22 cellular contexts compared by ENCODE assay signal in genomic region chr1:157775101-157775870, GRCh38. TPM values are rescaled to one million over a fixed set of nuclear protein-coding genes. Genes with fewer than 3 reads are reported as not detected.
"Had no signal": no experiment of that assay in that cellular context is flagged by ENCODE, and none has a peak within 500 bp of the region (broad histone marks: within the 10 kb centered on the region; RNA-seq: fewer than 3 reads in every experiment).

No MANE protein-coding gene starts in this region.

- ATAC-seq: esophagus mucosa; gastroesophageal sphincter; heart left ventricle; naive thymus-derived CD4-positive, alpha-beta T cell; stimulated activated naive CD8-positive, alpha-beta T cell treated with anti-CD3 and anti-CD28 coated beads, Interleukin-15, amount 100 ng/mL, for 72 hours; upper lobe of right lung had no signal

- H3K27ac ChIP-seq: gastroesophageal sphincter, heart left ventricle, left ventricle myocardium inferior, neural progenitor cell, prostate gland, right atrium auricular region, upper lobe of right lung, WERI-Rb-1 had no signal

- DNase-seq: activated CD4-positive, alpha-beta memory T cell treated with anti-CD3 and anti-CD28 coated beads for 36 hours; activated naive CD8-positive, alpha-beta T cell treated with anti-CD3 and anti-CD28 coated beads for 36 hours; activated T-cell treated with anti-CD3 and anti-CD28 coated beads for 4 hours; amniotic stem cell; effector CD8-positive, alpha-beta T cell; heart left ventricle; left ventricle myocardium inferior; mammary epithelial cell; naive thymus-derived CD4-positive, alpha-beta T cell; stimulated activated naive CD8-positive, alpha-beta T cell treated with anti-CD3 and anti-CD28 coated beads, Interleukin-15, amount 100 ng/mL, for 72 hours; T-helper 2 cell; upper lobe of right lung; WERI-Rb-1 had no signal

- H3K9me3 ChIP-seq: gastroesophageal sphincter, heart left ventricle, left ventricle myocardium inferior, prostate gland, right atrium auricular region, upper lobe of right lung had no signal

- H3K27ac Mint-ChIP-seq: activated CD4-positive, alpha-beta memory T cell treated with anti-CD3 and anti-CD28 coated beads for 36 hours; activated naive CD8-positive, alpha-beta T cell treated with anti-CD3 and anti-CD28 coated beads for 36 hours; dendritic cell treated with granulocyte-macrophage colony-stimulating factor and Interleukin-4, amounts not matched to agents 40 ng/mL and 50 ng/mL, for 4 days; naive thymus-derived CD4-positive, alpha-beta T cell; neural progenitor cell; stimulated activated naive CD8-positive, alpha-beta T cell treated with anti-CD3 and anti-CD28 coated beads, Interleukin-15, amount 100 ng/mL, for 72 hours had no signal

- H3K4me1 Mint-ChIP-seq: stimulated activated naive CD8-positive, alpha-beta T cell treated with anti-CD3 and anti-CD28 coated beads, Interleukin-15, amount 100 ng/mL, for 72 hours had no signal

- H3K4me3 ChIP-seq: gastroesophageal sphincter, heart left ventricle, left ventricle myocardium inferior, neural progenitor cell, prostate gland, right atrium auricular region, upper lobe of right lung had no signal

- H3K4me1 ChIP-seq: gastroesophageal sphincter, left ventricle myocardium inferior, prostate gland, right atrium auricular region, upper lobe of right lung had no signal

- H3K4me3 Mint-ChIP-seq: activated CD4-positive, alpha-beta memory T cell treated with anti-CD3 and anti-CD28 coated beads for 36 hours; activated naive CD8-positive, alpha-beta T cell treated with anti-CD3 and anti-CD28 coated beads for 36 hours; dendritic cell treated with granulocyte-macrophage colony-stimulating factor and Interleukin-4, amounts not matched to agents 40 ng/mL and 50 ng/mL, for 4 days; naive thymus-derived CD4-positive, alpha-beta T cell; neural progenitor cell; stimulated activated naive CD8-positive, alpha-beta T cell treated with anti-CD3 and anti-CD28 coated beads, Interleukin-15, amount 100 ng/mL, for 72 hours had no signal

- H3K36me3 ChIP-seq: gastroesophageal sphincter, heart left ventricle, left ventricle myocardium inferior, neural progenitor cell, prostate gland, right atrium auricular region, upper lobe of right lung, WERI-Rb-1 had no signal

- H3K36me3 Mint-ChIP-seq: activated CD4-positive, alpha-beta memory T cell treated with anti-CD3 and anti-CD28 coated beads for 36 hours; activated naive CD8-positive, alpha-beta T cell treated with anti-CD3 and anti-CD28 coated beads for 36 hours; naive thymus-derived CD4-positive, alpha-beta T cell; neural progenitor cell had no signal

- H3K27me3 ChIP-seq: gastroesophageal sphincter, neural progenitor cell, right atrium auricular region, upper lobe of right lung had no signal

- H3K9ac ChIP-seq: neural progenitor cell had no signal

- H3K4me2 ChIP-seq: neural progenitor cell had no signal

- H3K9me3 Mint-ChIP-seq: activated CD4-positive, alpha-beta memory T cell treated with anti-CD3 and anti-CD28 coated beads for 36 hours; activated naive CD8-positive, alpha-beta T cell treated with anti-CD3 and anti-CD28 coated beads for 36 hours; dendritic cell treated with granulocyte-macrophage colony-stimulating factor and Interleukin-4, amounts not matched to agents 40 ng/mL and 50 ng/mL, for 4 days; neural progenitor cell; stimulated activated naive CD8-positive, alpha-beta T cell treated with anti-CD3 and anti-CD28 coated beads, Interleukin-15, amount 100 ng/mL, for 72 hours had no signal

RNA-seq across cellular contexts. Expression of gene FCRL2, which starts 1.6 kb away (rescaled TPM):
- total RNA-seq: activated CD4-positive, alpha-beta memory T cell treated with anti-CD3 and anti-CD28 coated beads for 36 hours; cerebellum; heart left ventricle; kidney epithelial cell; left ventricle myocardium inferior; mammary epithelial cell; osteocyte; prostate gland; right atrium auricular region had no signal
- polyA plus RNA-seq: mammary epithelial cell had no signal

RNA-seq across cellular contexts. Expression of gene FCRL1, which starts 44.6 kb away (rescaled TPM):
- total RNA-seq: activated CD4-positive, alpha-beta memory T cell treated with anti-CD3 and anti-CD28 coated beads for 36 hours; kidney epithelial cell; left ventricle myocardium inferior; mammary epithelial cell; osteocyte had no signal
- polyA plus RNA-seq: mammary epithelial cell had no signal
